Comparison of ENCODE assay signal across 14 cellular contexts in the genomic region with DNA sequence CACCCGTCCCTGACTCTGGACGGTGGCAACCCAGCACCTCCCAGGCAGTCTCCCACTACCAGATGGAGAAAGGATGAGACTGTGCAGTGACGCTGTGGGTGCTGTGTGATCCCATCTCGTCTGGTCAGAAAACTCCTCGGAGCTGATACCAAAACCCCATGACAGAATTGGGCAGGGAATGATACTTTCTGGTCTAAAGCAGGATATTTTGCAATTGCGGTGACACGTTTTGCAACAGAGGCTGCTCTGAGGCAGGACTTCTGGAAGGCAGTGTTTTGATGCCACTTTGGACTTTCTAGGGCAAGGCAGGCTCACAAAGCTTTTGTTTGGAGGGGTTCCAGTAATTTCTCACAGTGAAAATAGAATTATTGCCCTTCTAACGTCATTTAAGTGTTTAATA. TPM values are rescaled to one million over a fixed set of nuclear protein-coding genes. Genes with fewer than 3 reads are reported as not detected.
A peak's percentile ranks its signal among the peaks of the same experiment; 100 is the strongest.
DNase-seq lines count a peak whose midpoint lies in the region; ATAC-seq and TF ChIP-seq lines count a peak whose summit lies in the region.
"Had no signal": no experiment of that assay in that cellular context is flagged by ENCODE, and none has a peak within 500 bp of the region (broad histone marks: within the 10 kb centered on the region; RNA-seq: fewer than 3 reads in every experiment).

No MANE protein-coding gene starts in this region.

- no peak for ATAC-seq in HG03469 (IDR thresholded peaks at IDR 0.05; ENCODE audit: unreplicated experiment)
- ATAC-seq: activated T-cell treated with anti-CD3 and anti-CD28 coated beads, Interleukin-2, amount 50 U/mL, for 72 hours had no signal

- peaks cover 5% of the 10 kb centered on the region for H3K4me1 ChIP-seq in suprapubic skin
- H3K4me1 ChIP-seq: prostate gland had no signal

- no peaks in the 10 kb centered on the region for H3K36me3 ChIP-seq in suprapubic skin
- H3K36me3 ChIP-seq: MG63, prostate gland had no signal

- WGBS in suprapubic skin: 42% methylated on average over 8 of the region's 8 CpGs

- peak; percentile 11 for DNase-seq in EH (ENCODE audit: low read depth)
- peak; percentile 89 for DNase-seq in NOMO-1 treated with DMSO at 0.1 percent for 48 hours (lab: John Stamatoyannopoulos, UW; ENCODE audit: unreplicated experiment)
- peak; percentile 30 for DNase-seq in fibroblast of pulmonary artery (ENCODE audit: low read depth)
- peak; percentile 81 for DNase-seq in posterior vena cava (ENCODE audit: low spot score)
- DNase-seq in activated effector memory CD4-positive, alpha-beta T cell treated with Interleukin-2 at 50 U/mL for 16 hours: no peak
- DNase-seq in suprapubic skin (ENCODE audit: low spot score in 2 of 2): no peak
- DNase-seq in SK-N-DZ (ENCODE audit: low spot score): no peak
- DNase-seq: activated CD4-positive, alpha-beta T cell treated with anti-CD3 and anti-CD28 coated beads for 1 hour; activated T-cell treated with anti-CD3 and anti-CD28 coated beads, Interleukin-2, amount 50 U/mL, for 72 hours; MG63; NCI-H446 treated with DMSO at 0.1 percent for 48 hours; stimulated activated CD4-positive, alpha-beta T cell treated with anti-CD3 and anti-CD28 coated beads, Interleukin-4, amount 100 ng/mL, for 1 hour had no signal

- intact Hi-C loops in posterior vena cava (cut with DNase I): no loop called here

- H3K4me3 ChIP-seq in fibroblast of pulmonary artery (replicated peaks; ENCODE audit: low read depth, low read length) (no peak overlapping the region), suprapubic skin (no peak overlapping the region)
- H3K4me3 ChIP-seq: MG63, prostate gland had no signal

- peaks cover 4% of the 10 kb centered on the region for H3K27me3 ChIP-seq in suprapubic skin
- H3K27me3 ChIP-seq: MG63 had no signal

- no peak for TF ChIP-seq POLR2A in suprapubic skin (IDR thresholded peaks at IDR 0.05)

- no peaks in the 10 kb centered on the region for H3K9me3 ChIP-seq in suprapubic skin
- H3K9me3 ChIP-seq: MG63, prostate gland had no signal

- TF ChIP-seq CTCF in fibroblast of pulmonary artery (IDR thresholded peaks at IDR 0.05; ENCODE audit: low read length, missing control alignments) (no peak), suprapubic skin (IDR thresholded peaks at IDR 0.05) (no peak)

- H3K27ac ChIP-seq in suprapubic skin: no peak overlapping the region
- H3K27ac ChIP-seq: prostate gland had no signal

- no peak for TF ChIP-seq EP300 in suprapubic skin (IDR thresholded peaks at IDR 0.05)

RNA-seq across cellular contexts. Expression of a gene that starts 2.7 kb away (rescaled TPM):
- 1 to 10 TPM; 1.9 to 4.9 TPM for total RNA-seq in posterior vena cava
- total RNA-seq in suprapubic skin: under 1 TPM in 3 of 4 donors, not detected in 1; 0.16 to 0.40 (median 0.17) TPM
- polyA plus RNA-seq in SK-N-DZ (2014; cell fraction: cytosol; rRNA removed): not detected in 2 replicates
- not detected in 2 replicates for polyA plus RNA-seq in SK-N-DZ (2014; cell fraction: nucleus; rRNA removed)

RNA-seq across cellular contexts. Expression of a gene that starts 24.1 kb away (rescaled TPM):
- total RNA-seq in posterior vena cava (1 to 10 TPM; 5.1 to 6.9 TPM), suprapubic skin (1 to 10 TPM; 2.6 to 7.7 (median 4.8) TPM)
- polyA plus RNA-seq in SK-N-DZ (2014; cell fraction: cytosol; rRNA removed): 9.5 and 12.0 TPM in 2 replicates
- 9.0 and 10.5 TPM in 2 replicates for polyA plus RNA-seq in SK-N-DZ (2014; cell fraction: nucleus; rRNA removed)

RNA-seq across cellular contexts. Expression of a gene that starts 24.2 kb away (rescaled TPM):
- total RNA-seq in posterior vena cava (10 to 100 TPM; 19.8 to 21.2 TPM), suprapubic skin (10 to 100 TPM; 40.6 to 56.3 (median 45.1) TPM)
- 84.0 and 94.6 TPM in 2 replicates for polyA plus RNA-seq in SK-N-DZ (2014; cell fraction: cytosol; rRNA removed)
- 95.6 and 96.7 TPM in 2 replicates for polyA plus RNA-seq in SK-N-DZ (2014; cell fraction: nucleus; rRNA removed)

RNA-seq across cellular contexts. Expression of a gene that starts 46.1 kb away (rescaled TPM):
- total RNA-seq in posterior vena cava (1 to 10 TPM; 6.4 to 9.1 TPM), suprapubic skin (1 to 10 TPM; 1.9 to 4.3 (median 2.1) TPM)
- polyA plus RNA-seq in SK-N-DZ (2014; cell fraction: cytosol; rRNA removed): 9.6 and 10.4 TPM in 2 replicates
- polyA plus RNA-seq in SK-N-DZ (2014; cell fraction: nucleus; rRNA removed): 7.1 and 7.9 TPM in 2 replicates

RNA-seq across cellular contexts. Expression of a gene that starts 46.2 kb away (rescaled TPM):
- total RNA-seq in posterior vena cava (10 to 100 TPM; 17.5 to 21.3 TPM), suprapubic skin (10 to 100 TPM; 13.8 to 40.4 (median 19.1) TPM)
- polyA plus RNA-seq in SK-N-DZ (2014; cell fraction: cytosol; rRNA removed): 30.6 and 35.1 TPM in 2 replicates
- 34.6 and 41.7 TPM in 2 replicates for polyA plus RNA-seq in SK-N-DZ (2014; cell fraction: nucleus; rRNA removed)

Comparison
In these comparisons a context has a peak if more than half of its experiments do, and no peak if none do; other contexts are left out.
1. DNase-seq: peak in EH (single experiment), NOMO-1 treated with DMSO at 0.1 percent for 48 hours (single experiment), fibroblast of pulmonary artery (single experiment) and posterior vena cava (single experiment); none in activated effector memory CD4-positive, alpha-beta T cell treated with Interleukin-2 at 50 U/mL for 16 hours (single experiment), suprapubic skin (0 of 2) and SK-N-DZ (single experiment).